In genomic region chr18:9550413-9550812, GRCh38 we compare ENCODE assay signal across 32 cellular contexts.
"Had no signal": no experiment of that assay in that cellular context is flagged by ENCODE, and none has a peak within 500 bp of the region (broad histone marks: within the 10 kb centered on the region; RNA-seq: fewer than 3 reads in every experiment).

No MANE protein-coding gene starts in this region.

- H3K9me3 Mint-ChIP-seq: activated naive CD4-positive, alpha-beta T cell treated with anti-CD3 and anti-CD28 coated beads, Interleukin-2, amount 50 U/mL, for 24 hours; activated naive CD8-positive, alpha-beta T cell treated with anti-CD3 and anti-CD28 coated beads, Interleukin-2, amount 10 ng/mL, durations not matched to agents 7 days and 5 days; T-helper 1 cell treated with Interleukin-12 subunit alpha and Interleukin-12 subunit beta and Interleukin-4 antibody, amounts not matched to agents 30 μg/mL and 1 μg/mL, for 36 hours had no signal

- H3K4me1 Mint-ChIP-seq: activated CD4-positive, alpha-beta T cell treated with anti-CD3 and anti-CD28 coated beads for 36 hours; activated CD4-positive, alpha-beta T cell treated with anti-CD3 and anti-CD28 coated beads, Interleukin-2, amount 10 ng/mL, durations not matched to agents 7 days and 5 days; activated naive CD4-positive, alpha-beta T cell treated with anti-CD3 and anti-CD28 coated beads, Interleukin-2, amount 50 U/mL, for 24 hours; activated naive CD8-positive, alpha-beta T cell treated with anti-CD3 and anti-CD28 coated beads, Interleukin-2, amount 10 ng/mL, durations not matched to agents 7 days and 5 days had no signal

- H3K4me3 ChIP-seq: ascending aorta, cardiac muscle cell, SJSA1 had no signal

- H3K9me3 ChIP-seq: ascending aorta, SJSA1, SK-N-SH had no signal

- H3K4me3 Mint-ChIP-seq: activated CD4-positive, alpha-beta T cell treated with anti-CD3 and anti-CD28 coated beads for 36 hours; activated CD4-positive, alpha-beta T cell treated with anti-CD3 and anti-CD28 coated beads, Interleukin-2, amount 10 ng/mL, durations not matched to agents 7 days and 5 days; activated CD8-positive, alpha-beta T cell treated with anti-CD3 and anti-CD28 coated beads, Interleukin-2, amount 10 ng/mL, durations not matched to agents 7 days and 5 days; activated naive CD4-positive, alpha-beta T cell treated with anti-CD3 and anti-CD28 coated beads, Interleukin-2, amount 50 U/mL, for 24 hours; activated naive CD8-positive, alpha-beta T cell treated with anti-CD3 and anti-CD28 coated beads, Interleukin-2, amount 10 ng/mL, durations not matched to agents 7 days and 5 days; activated T-cell treated with anti-CD3 and anti-CD28 coated beads, Interleukin-2, amount 50 U/mL, for 24 hours; T-helper 1 cell treated with Interleukin-12 subunit alpha and Interleukin-12 subunit beta and Interleukin-4 antibody, amounts not matched to agents 30 μg/mL and 1 μg/mL, for 36 hours; T-helper 2 cell treated with Interferon-gamma antibody and Interleukin-4, amounts not matched to agents 5 μg/mL and 100 μg/mL, for 36 hours had no signal

- H3K4me1 ChIP-seq: ascending aorta, SJSA1 had no signal

- H3K27me3 ChIP-seq: ascending aorta, cardiac muscle cell, SJSA1 had no signal

- DNase-seq: activated CD4-positive, alpha-beta T cell treated with anti-CD3 and anti-CD28 coated beads for 36 hours; activated CD4-positive, alpha-beta T cell treated with anti-CD3 and anti-CD28 coated beads, Interleukin-2, amount 10 ng/mL, durations not matched to agents 7 days and 5 days; activated CD4-positive, alpha-beta T cell treated with anti-CD3 and anti-CD28 coated beads, Interleukin-2, amount 50 U/mL, for 48 hours; activated CD8-positive, alpha-beta T cell treated with anti-CD3 and anti-CD28 coated beads, Interleukin-2, amount 10 ng/mL, durations not matched to agents 7 days and 5 days; activated gamma-delta T cell; activated naive CD4-positive, alpha-beta T cell treated with Interleukin-2 at 50 U/mL for 16 hours; activated naive CD8-positive, alpha-beta T cell treated with anti-CD3 and anti-CD28 coated beads, Interleukin-2, amount 10 ng/mL, durations not matched to agents 7 days and 5 days; activated T-cell treated with anti-CD3 and anti-CD28 coated beads, Interleukin-2, amount 50 U/mL, for 24 hours; amygdala; MM.1S; NCI-H1092 treated with DMSO at 0.1 percent for 48 hours; NCI-H1417; NCI-H146; NCI-H187; NCI-H2029 treated with DMSO at 0.1 percent for 48 hours; NCI-H2107; NCI-H226; NCI-H446 treated with DMSO at 0.1 percent for 48 hours; NCI-H526; NCI-H748 treated with DMSO at 0.1 percent for 48 hours; SHP77 treated with DMSO at 0.1 percent for 48 hours; SK-N-SH had no signal

- H3K27me3 Mint-ChIP-seq: activated CD4-positive, alpha-beta T cell treated with anti-CD3 and anti-CD28 coated beads for 36 hours; activated CD4-positive, alpha-beta T cell treated with anti-CD3 and anti-CD28 coated beads, Interleukin-2, amount 10 ng/mL, durations not matched to agents 7 days and 5 days; activated naive CD4-positive, alpha-beta T cell treated with anti-CD3 and anti-CD28 coated beads, Interleukin-2, amount 50 U/mL, for 24 hours; activated naive CD8-positive, alpha-beta T cell treated with anti-CD3 and anti-CD28 coated beads, Interleukin-2, amount 10 ng/mL, durations not matched to agents 7 days and 5 days; activated T-cell treated with anti-CD3 and anti-CD28 coated beads, Interleukin-2, amount 50 U/mL, for 24 hours had no signal

- H3K27ac Mint-ChIP-seq: activated CD4-positive, alpha-beta T cell treated with anti-CD3 and anti-CD28 coated beads for 36 hours; activated CD4-positive, alpha-beta T cell treated with anti-CD3 and anti-CD28 coated beads, Interleukin-2, amount 10 ng/mL, durations not matched to agents 7 days and 5 days; activated CD8-positive, alpha-beta T cell treated with anti-CD3 and anti-CD28 coated beads, Interleukin-2, amount 10 ng/mL, durations not matched to agents 7 days and 5 days; activated naive CD4-positive, alpha-beta T cell treated with anti-CD3 and anti-CD28 coated beads, Interleukin-2, amount 50 U/mL, for 24 hours; activated naive CD8-positive, alpha-beta T cell treated with anti-CD3 and anti-CD28 coated beads, Interleukin-2, amount 10 ng/mL, durations not matched to agents 7 days and 5 days; activated T-cell treated with anti-CD3 and anti-CD28 coated beads, Interleukin-2, amount 50 U/mL, for 24 hours; activated T-helper 2 cell treated with anti-CD3 and anti-CD28 coated beads, Interferon-gamma antibody, Interleukin-2, Interleukin-4, amounts not matched to agents 10 μg/mL and 5 μg/mL and 100 μg/mL, durations not matched to agents 14 hours and 24 hours and 36 hours; T-helper 1 cell treated with Interleukin-12 subunit alpha and Interleukin-12 subunit beta and Interleukin-4 antibody, amounts not matched to agents 30 μg/mL and 1 μg/mL, for 36 hours; T-helper 2 cell treated with Interferon-gamma antibody and Interleukin-4, amounts not matched to agents 5 μg/mL and 100 μg/mL, for 36 hours had no signal

- H3K27ac ChIP-seq: ascending aorta, cardiac muscle cell, KMS-11, SJSA1 had no signal

- ATAC-seq: activated CD4-positive, alpha-beta T cell treated with anti-CD3 and anti-CD28 coated beads for 36 hours; activated CD4-positive, CD25-positive, alpha-beta regulatory T cell treated with anti-CD3 and anti-CD28 coated beads, Interleukin-2, amount 50 U/mL, for 24 hours; activated CD8-positive, alpha-beta T cell treated with anti-CD3 and anti-CD28 coated beads, Interleukin-2, amount 10 ng/mL, durations not matched to agents 7 days and 5 days; Panc1 had no signal
